ENCODE assay signal across 8 cellular contexts in genomic region chr1:203127672-203128611, GRCh38. TPM values are rescaled to one million over a fixed set of nuclear protein-coding genes. Genes with fewer than 3 reads are reported as not detected.
DNase-seq lines count a peak whose midpoint lies in the region; ATAC-seq and TF ChIP-seq lines count a peak whose summit lies in the region.

ADORA1 (plus strand) TSS chr1:203127726; CDS start chr1:203128842, 1,116 bp downstream.

- no peak for TF ChIP-seq EP300 in sigmoid colon (IDR thresholded peaks at IDR 0.05)

- peaks cover 63% of the 10 kb centered on the region for H3K4me1 ChIP-seq in body of pancreas
- H3K4me1 ChIP-seq in iPS-20b (ENCODE audit: insufficient read depth, low read length), result peaks cover 9% of the 10 kb centered on the region; the same call in 1 of the 2 replicates
- H3K4me1 ChIP-seq in sigmoid colon, result peaks cover 0 to 27% (median 24%) of the 10 kb centered on the region in 4 donors

- DNase-seq in NCI-H2029 (lab: John Stamatoyannopoulos, UW) (peak; percentile 24), NCI-H2029 treated with DMSO at 0.1 percent for 48 hours (lab: John Stamatoyannopoulos, UW) (no peak), NCI-H187 treated with DMSO at 0.1 percent for 48 hours (lab: John Stamatoyannopoulos, UW) (peak; percentile 11), body of pancreas (peak; percentile 66 to 83 (median 80)), sigmoid colon (peak; percentile 87), SIG-M5 treated with dmso at 0.1 percent for 504 hours (lab: John Stamatoyannopoulos, UW; ENCODE audit: unreplicated experiment) (no peak)

- no peaks in the 10 kb centered on the region for H3K36me3 ChIP-seq in body of pancreas (replicated peaks in 1 of 2; ENCODE audit: insufficient read depth in 1 of 2, low read depth in 2 of 2)
- H3K36me3 ChIP-seq in iPS-20b (ENCODE audit: insufficient read depth, low read depth, low read length), result no peaks in the 10 kb centered on the region
- no peaks in the 10 kb centered on the region for H3K36me3 ChIP-seq in sigmoid colon

- TF ChIP-seq POLR2A in body of pancreas (IDR thresholded peaks at IDR 0.05) (peak in 2 of 3 donors; percentile 51 to 66), sigmoid colon (IDR thresholded peaks at IDR 0.05) (no peak)

- H3K9me3 ChIP-seq in body of pancreas (no peaks in the 10 kb centered on the region), iPS-20b (ENCODE audit: insufficient read depth, low read depth, low read length) (no peaks in the 10 kb centered on the region), sigmoid colon (no peaks in the 10 kb centered on the region)

- intact Hi-C loops in body of pancreas (cut with DNase I), result no loop called here
- intact Hi-C loops in sigmoid colon (cut with DNase I), result loop anchor here (5.0 kb wide), 1 partner anchor 44 kb away; no protein-coding TSS in a partner anchor

- TF ChIP-seq CTCF in body of pancreas (IDR thresholded peaks at IDR 0.05) (peak in 2 of 7 experiments; percentile 4 to 6), sigmoid colon (IDR thresholded peaks at IDR 0.05) (no peak)

- peak within 1 kb of the TSS in 1 of 2 donors; percentile 10 for H3K4me3 ChIP-seq in body of pancreas
- H3K4me3 ChIP-seq in iPS-20b (ENCODE audit: low read length), result peak within 1 kb of the TSS; percentile 83
- peak within 1 kb of the TSS; percentile 18 to 51 (median 38) for H3K4me3 ChIP-seq in sigmoid colon

- peak within 1 kb of the TSS; percentile 63; the same call in 1 of the 2 replicates for H3K9ac ChIP-seq in iPS-20b (ENCODE audit: low read depth, low read length)

- H3K27ac ChIP-seq in body of pancreas (peak within 1 kb of the TSS; percentile 33 to 86 (median 68)), iPS-20b (ENCODE audit: low read length) (no peak within 1 kb of the TSS), sigmoid colon (peak within 1 kb of the TSS in 2 of 4 donors; percentile 27 to 50)

- ATAC-seq in body of pancreas (peak; percentile 82), HG02623 (IDR thresholded peaks at IDR 0.05; ENCODE audit: unreplicated experiment) (no peak)

- WGBS in body of pancreas, 2 donors, result 2% methylated on average over 24 to 46 of the region's 57 CpGs
- 2 to 4% methylated on average over 57 of the region's 57 CpGs for WGBS in sigmoid colon, 2 donors

- no peaks in the 10 kb centered on the region for H3K27me3 ChIP-seq in body of pancreas
- peaks cover 50% of the 10 kb centered on the region for H3K27me3 ChIP-seq in iPS-20b (ENCODE audit: insufficient read depth, low read length)
- peaks cover 0 to 24% (median 19%) of the 10 kb centered on the region in 3 donors for H3K27me3 ChIP-seq in sigmoid colon

RNA-seq across cellular contexts. Expression of gene ADORA1, which starts in this region (rescaled TPM):
- total RNA-seq in body of pancreas, result 10 to 100 TPM; 16.1 to 21.1 TPM
- total RNA-seq in sigmoid colon, result 1 to 10 TPM in 1 of 4 donors, under 1 TPM in 1, not detected in 2; 0.33 to 1.1 TPM
- 1 to 10 TPM in 1 of 3 donors, under 1 TPM in 1, not detected in 1; 0.92 to 1.3 TPM for polyA plus RNA-seq in sigmoid colon

Comparison
In these comparisons a context has a peak if more than half of its experiments do, and no peak if none do; other contexts are left out.
1. RNA of gene ADORA1 (total RNA-seq): 16.1 to 21.1 TPM in body of pancreas; 0.33 to 1.1 TPM in sigmoid colon; every median in the first group is over 4 times any median in the second.
2. DNase-seq: peak in NCI-H2029 (single experiment), NCI-H187 treated with DMSO at 0.1 percent for 48 hours (single experiment), body of pancreas (4 of 4) and sigmoid colon (single experiment); none in NCI-H2029 treated with DMSO at 0.1 percent for 48 hours (single experiment) and SIG-M5 treated with dmso at 0.1 percent for 504 hours (single experiment).
3. POLR2A ChIP-seq: peak in body of pancreas (2 of 3); none in sigmoid colon (0 of 2).